Comparison of ENCODE assay signal across 25 cellular contexts in the genomic region with DNA sequence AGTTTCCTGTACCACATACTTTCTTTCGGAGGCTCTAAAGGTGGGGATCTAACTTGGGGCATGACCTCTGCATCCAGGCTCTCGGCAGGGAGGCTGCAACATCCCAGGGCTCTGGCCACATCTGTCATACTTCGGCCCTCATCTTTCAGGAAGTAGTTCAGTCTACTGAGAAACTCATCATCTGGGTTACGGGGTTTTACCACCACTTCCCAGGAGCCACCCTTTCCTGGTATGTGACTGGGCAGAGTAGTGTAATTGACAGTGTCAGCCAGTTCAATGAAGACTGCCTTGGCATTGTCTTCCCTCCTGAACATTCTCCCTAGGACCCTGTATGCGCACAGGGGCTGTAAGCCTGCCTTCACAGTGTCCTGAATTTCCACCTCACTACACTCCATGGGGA. TPM values are rescaled to one million over a fixed set of nuclear protein-coding genes. Genes with fewer than 3 reads are reported as not detected.
"Had no signal": no experiment of that assay in that cellular context is flagged by ENCODE, and none has a peak within 500 bp of the region (broad histone marks: within the 10 kb centered on the region; RNA-seq: fewer than 3 reads in every experiment).

No MANE protein-coding gene starts in this region.

- H3K36me3 Mint-ChIP-seq: activated naive CD4-positive, alpha-beta T cell treated with anti-CD3 and anti-CD28 coated beads, Interleukin-2, amount 50 U/mL, for 24 hours had no signal

- H3K27me3 ChIP-seq: colonic mucosa, esophagus muscularis mucosa, spleen, tibial artery had no signal

- H3K4me1 Mint-ChIP-seq: activated naive CD4-positive, alpha-beta T cell treated with anti-CD3 and anti-CD28 coated beads, Interleukin-2, amount 50 U/mL, for 24 hours; nephron progenitor cell had no signal

- H3K36me3 ChIP-seq: colonic mucosa, esophagus muscularis mucosa, heart right ventricle, left ventricle myocardium inferior, spleen, tibial artery had no signal

- H3K9me3 ChIP-seq: colonic mucosa, esophagus muscularis mucosa, heart right ventricle, left ventricle myocardium inferior, spleen, tibial artery had no signal

- H3K4me3 Mint-ChIP-seq: activated naive CD4-positive, alpha-beta T cell treated with anti-CD3 and anti-CD28 coated beads, Interleukin-2, amount 50 U/mL, for 24 hours; activated T-cell treated with anti-CD3 and anti-CD28 coated beads, Interleukin-2, amount 50 U/mL, for 24 hours; nephron progenitor cell had no signal

- DNase-seq: activated effector memory CD4-positive, alpha-beta T cell treated with Interleukin-2 at 50 U/mL for 16 hours; activated T-cell treated with anti-CD3 and anti-CD28 coated beads, Interleukin-2, amount 50 U/mL, for 24 hours; amniotic stem cell; central memory CD4-positive, alpha-beta T cell; colonic mucosa; heart right ventricle; kidney glomerular epithelial cell; left ventricle myocardium inferior; mammary epithelial cell; midbrain; nephron progenitor cell; nucleus accumbens; retina; spleen; stimulated activated CD4-positive, alpha-beta T cell treated with anti-CD3 and anti-CD28 coated beads, Interleukin-4, amount 100 ng/mL, for 4 hours; stimulated activated naive CD4-positive, alpha-beta T cell treated with Interleukin-2 at 50 U/mL for 16 hours; SW 1271; T1000; tibial artery had no signal

- H3K9me3 Mint-ChIP-seq: activated naive CD4-positive, alpha-beta T cell treated with anti-CD3 and anti-CD28 coated beads, Interleukin-2, amount 50 U/mL, for 24 hours; activated T-cell treated with anti-CD3 and anti-CD28 coated beads, Interleukin-2, amount 50 U/mL, for 24 hours had no signal

- H3K27me3 Mint-ChIP-seq: activated naive CD4-positive, alpha-beta T cell treated with anti-CD3 and anti-CD28 coated beads, Interleukin-2, amount 50 U/mL, for 24 hours had no signal

- H3K4me1 ChIP-seq: colonic mucosa, esophagus muscularis mucosa, heart right ventricle, left ventricle myocardium inferior, tibial artery had no signal

- H3K27ac ChIP-seq: colonic mucosa, esophagus muscularis mucosa, heart right ventricle, left ventricle myocardium inferior, tibial artery had no signal

- H3K27ac Mint-ChIP-seq: activated naive CD4-positive, alpha-beta T cell treated with anti-CD3 and anti-CD28 coated beads, Interleukin-2, amount 50 U/mL, for 24 hours; activated T-cell treated with anti-CD3 and anti-CD28 coated beads, Interleukin-2, amount 50 U/mL, for 24 hours; nephron progenitor cell had no signal

- H3K4me3 ChIP-seq: colonic mucosa, esophagus muscularis mucosa, heart right ventricle, left ventricle myocardium inferior, spleen, tibial artery had no signal

- ATAC-seq: heart right ventricle had no signal

RNA-seq across cellular contexts. Expression of gene PNMA5, which starts 2.8 kb away (rescaled TPM):
- total RNA-seq: colonic mucosa, esophagus muscularis mucosa, heart right ventricle, left ventricle myocardium inferior, mammary epithelial cell, myocyte, posterior vena cava, subcutaneous adipose tissue, urinary bladder had no signal
- polyA plus RNA-seq: heart right ventricle, mammary epithelial cell had no signal
